Comparison of ENCODE assay signal across 20 cellular contexts in the genomic region with DNA sequence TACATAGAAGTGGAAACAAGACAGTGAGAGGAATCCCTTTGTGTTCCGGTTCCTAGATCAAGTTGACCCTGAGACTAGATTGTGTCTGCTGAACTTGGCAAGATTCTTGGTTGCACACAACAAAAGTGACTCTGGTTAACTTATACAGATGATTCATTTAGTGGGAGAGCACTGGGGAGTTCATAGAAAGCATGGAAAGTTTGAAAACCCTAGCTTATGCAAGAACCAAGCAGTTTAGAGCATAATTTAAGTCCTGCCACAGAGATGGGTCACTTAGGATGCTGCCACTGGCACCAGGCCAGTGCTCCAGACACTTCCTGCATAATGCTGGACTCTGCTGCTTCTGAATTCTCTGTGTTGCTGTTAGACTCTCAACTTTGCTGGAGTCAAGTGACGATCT.
"Had no signal": no experiment of that assay in that cellular context is flagged by ENCODE, and none has a peak within 500 bp of the region (broad histone marks: within the 10 kb centered on the region; RNA-seq: fewer than 3 reads in every experiment).

No MANE protein-coding gene starts in this region.

- H3K27ac Mint-ChIP-seq: endodermal cell, memory B cell, naive B cell had no signal

- H3K4me1 Mint-ChIP-seq: memory B cell, naive B cell, neural crest cell had no signal

- ATAC-seq: gastrocnemius medialis, heart right ventricle, left cardiac atrium, lower lobe of right lung, right cardiac atrium had no signal

- H3K4me3 Mint-ChIP-seq: endodermal cell, memory B cell, naive B cell, neural crest cell had no signal

- H3K9me3 Mint-ChIP-seq: memory B cell, naive B cell, neural crest cell had no signal

- H3K36me3 Mint-ChIP-seq: memory B cell, naive B cell had no signal

- DNase-seq: cerebellar nuclear complex; effector CD4-positive, alpha-beta T cell; endodermal cell; erythroblast; gastrocnemius medialis; heart right ventricle; hypothalamus; left cardiac atrium; left ventricle myocardium inferior; lower lobe of right lung; midbrain; naive B cell; nucleus accumbens; ovary; right cardiac atrium; stimulated activated CD4-positive, alpha-beta T cell treated with anti-CD3 and anti-CD28 coated beads, Interleukin-2, amount 100 ng/mL, for 48 hours; stimulated activated naive CD4-positive, alpha-beta T cell treated with Interleukin-2 at 50 U/mL for 16 hours; trophoblast cell had no signal
